Comparison of ENCODE assay signal across 14 cellular contexts in genomic region chr11:126483796-126484195, GRCh38.
DNase-seq lines count a peak whose midpoint lies in the region; ATAC-seq and TF ChIP-seq lines count a peak whose summit lies in the region.
"Had no signal": no experiment of that assay in that cellular context is flagged by ENCODE, and none has a peak within 500 bp of the region (broad histone marks: within the 10 kb centered on the region; RNA-seq: fewer than 3 reads in every experiment).

No MANE protein-coding gene starts in this region.

- POLR2A ChIA-PET in AG04450 (lab: Yijun Ruan, JAX) (interaction anchor here (1.0 kb wide), 1 partner anchor 166 kb away, joined by 3 read pairs; no protein-coding TSS in a partner anchor), HEK293 (lab: Yijun Ruan, JAX) (no interaction called here)

- H3K27me3 ChIP-seq in AG04450 (ENCODE audit: control insufficient read depth, insufficient read depth, low read length) (no peaks in the 10 kb centered on the region), BE2C (no peaks in the 10 kb centered on the region), left lung (no peaks in the 10 kb centered on the region)
- H3K27me3 ChIP-seq: SJCRH30 had no signal

- H3K36me3 ChIP-seq in HEK293 (ENCODE audit: control insufficient read depth in 2 of 2, insufficient read depth in 1 of 2, low read length in 2 of 2), result no peaks in the 10 kb centered on the region
- no peaks in the 10 kb centered on the region for H3K36me3 ChIP-seq in BE2C
- H3K36me3 ChIP-seq in left lung, result no peaks in the 10 kb centered on the region
- H3K36me3 ChIP-seq: SJCRH30 had no signal

- H3K9me3 ChIP-seq in AG04450 (ENCODE audit: control insufficient read depth, insufficient read depth, low read length) (peaks cover 4% of the 10 kb centered on the region), HEK293 (ENCODE audit: control insufficient read depth, insufficient read depth, low read depth, low read length) (no peaks in the 10 kb centered on the region), BE2C (no peaks in the 10 kb centered on the region), left lung (no peaks in the 10 kb centered on the region)
- H3K9me3 ChIP-seq: SJCRH30 had no signal

- H3K4me3 ChIP-seq in AG04450 (ENCODE audit: low read depth, low read length), result no peak overlapping the region
- no peak overlapping the region for H3K4me3 ChIP-seq in HEK293 (ENCODE audit: low read depth, low read length)
- no peak overlapping the region for H3K4me3 ChIP-seq in BE2C (ENCODE audit: low read depth, low read length)
- no peak overlapping the region for H3K4me3 ChIP-seq in left lung
- H3K4me3 ChIP-seq: SJCRH30 had no signal

- H3K4me1 ChIP-seq in HEK293 (ENCODE audit: control insufficient read depth, insufficient read depth, low read length) (no peaks in the 10 kb centered on the region), BE2C (peaks cover 20% of the 10 kb centered on the region), left lung (peaks cover 0 to 8% of the 10 kb centered on the region in 2 donors)

- ATAC-seq in GM21529 (IDR thresholded peaks at IDR 0.05; ENCODE audit: unreplicated experiment) (no peak), GM18907 (IDR thresholded peaks at IDR 0.05; ENCODE audit: unreplicated experiment) (no peak), left lung (no peak)

- CTCF ChIA-PET in AG04450 (lab: Charles Lee) (interaction anchor here (0.5 to 2.8 kb wide), 3 partner anchors 43 to 173 kb away, joined by 4 to 15 read pairs (median 6); no protein-coding TSS in a partner anchor), HEK293 (lab: Yijun Ruan, JAX) (interaction anchor here (1.0 to 1.6 kb wide), 3 partner anchors 43 to 506 kb away, joined by 3 to 6 read pairs (median 5); no protein-coding TSS in a partner anchor)

- H3K27ac ChIP-seq in AG04450 (ENCODE audit: low read depth, low read length) (peak overlapping the region; percentile 82), HEK293 (ENCODE audit: extremely low read depth, low read depth, low read length) (no peak overlapping the region), left lung (no peak overlapping the region)
- H3K27ac ChIP-seq: SJCRH30 had no signal

- intact Hi-C loops in posterior vena cava (cut with DNase I) (no loop called here), left lung (cut with DNase I) (loop anchor here in 1 of 2 donors (5.0 kb wide), 1 partner anchor 171 kb away; no protein-coding TSS in a partner anchor)

- DNase-seq in AG04450 (ENCODE audit: low read depth, low spot score), result no peak
- peak; percentile 51 for DNase-seq in astrocyte of the hippocampus (ENCODE audit: low read depth, low spot score)
- peak; percentile 41 for DNase-seq in posterior vena cava (ENCODE audit: low spot score)
- no peak for DNase-seq in BE2C
- DNase-seq in left lung, result no peak
- DNase-seq: ACHN; CD4-positive, alpha-beta memory T cell; NCI-H187 treated with DMSO at 0.1 percent for 48 hours; NCI-H2171; NCI-H774 had no signal

- TF ChIP-seq CTCF in AG04450 (IDR thresholded peaks at IDR 0.05; ENCODE audit: low read depth, low read length) (no peak), HEK293 (tag by site-specific recombination; IDR thresholded peaks at IDR 0.05) (no peak), BE2C (IDR thresholded peaks at IDR 0.05; ENCODE audit: low read depth, low read length) (no peak), left lung (IDR thresholded peaks at IDR 0.05) (no peak)

TF ChIP-seq in HEK293, 187 proteins besides CTCF, POLR2A, EP300 and RAD21:
- TF ChIP-seq SCRT2 (tag by site-specific recombination; IDR thresholded peaks at IDR 0.05), result peak; percentile 40; the same call in 1 of the 2 replicates
- TF ChIP-seq, protein P1, sequence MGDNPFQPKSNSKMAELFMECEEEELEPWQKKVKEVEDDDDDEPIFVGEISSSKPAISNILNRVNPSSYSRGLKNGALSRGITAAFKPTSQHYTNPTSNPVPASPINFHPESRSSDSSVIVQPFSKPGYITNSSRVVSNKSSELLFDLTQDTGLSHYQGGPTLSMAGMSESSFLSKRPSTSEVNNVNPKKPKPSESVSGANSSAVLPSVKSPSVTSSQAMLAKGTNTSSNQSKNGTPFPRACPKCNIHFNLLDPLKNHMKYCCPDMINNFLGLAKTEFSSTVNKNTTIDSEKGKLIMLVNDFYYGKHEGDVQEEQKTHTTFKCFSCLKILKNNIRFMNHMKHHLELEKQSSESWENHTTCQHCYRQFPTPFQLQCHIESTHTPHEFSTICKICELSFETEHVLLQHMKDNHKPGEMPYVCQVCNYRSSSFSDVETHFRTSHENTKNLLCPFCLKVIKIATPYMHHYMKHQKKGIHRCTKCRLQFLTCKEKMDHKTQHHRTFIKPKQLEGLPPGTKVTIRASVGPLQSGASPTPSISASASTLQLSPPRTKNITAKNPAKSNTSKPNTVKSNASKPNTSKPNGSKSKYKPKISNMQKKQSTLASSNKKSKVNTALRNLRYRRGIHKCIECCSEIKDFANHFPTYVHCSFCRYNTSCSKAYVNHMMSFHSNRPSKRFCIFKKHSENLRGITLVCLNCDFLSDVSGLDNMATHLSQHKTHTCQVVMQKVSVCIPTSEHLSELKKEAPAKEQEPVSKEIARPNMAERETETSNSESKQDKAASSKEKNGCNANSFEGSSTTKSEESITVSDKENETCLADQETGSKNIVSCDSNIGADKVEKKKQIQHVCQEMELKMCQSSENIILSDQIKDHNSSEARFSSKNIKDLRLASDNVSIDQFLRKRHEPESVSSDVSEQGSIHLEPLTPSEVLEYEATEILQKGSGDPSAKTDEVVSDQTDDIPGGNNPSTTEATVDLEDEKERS (tag by site-specific recombination; IDR thresholded peaks at IDR 0.05), result no peak
- no peak for TF ChIP-seq ZNF433 (tag by site-specific recombination; IDR thresholded peaks at IDR 0.05; ENCODE audit: low read depth)
- no peak for TF ChIP-seq KLF9 (tag by site-specific recombination; IDR thresholded peaks at IDR 0.05; ENCODE audit: low read depth)
- no peak for TF ChIP-seq ZNF473 (tag by site-specific recombination; IDR thresholded peaks at IDR 0.05)
- no peak for TF ChIP-seq PRDM1 (tag by site-specific recombination; IDR thresholded peaks at IDR 0.05)
- no peak for TF ChIP-seq ZNF366 (tag by site-specific recombination; conservative IDR thresholded peaks at IDR 0.05)
- TF ChIP-seq, protein P2, sequence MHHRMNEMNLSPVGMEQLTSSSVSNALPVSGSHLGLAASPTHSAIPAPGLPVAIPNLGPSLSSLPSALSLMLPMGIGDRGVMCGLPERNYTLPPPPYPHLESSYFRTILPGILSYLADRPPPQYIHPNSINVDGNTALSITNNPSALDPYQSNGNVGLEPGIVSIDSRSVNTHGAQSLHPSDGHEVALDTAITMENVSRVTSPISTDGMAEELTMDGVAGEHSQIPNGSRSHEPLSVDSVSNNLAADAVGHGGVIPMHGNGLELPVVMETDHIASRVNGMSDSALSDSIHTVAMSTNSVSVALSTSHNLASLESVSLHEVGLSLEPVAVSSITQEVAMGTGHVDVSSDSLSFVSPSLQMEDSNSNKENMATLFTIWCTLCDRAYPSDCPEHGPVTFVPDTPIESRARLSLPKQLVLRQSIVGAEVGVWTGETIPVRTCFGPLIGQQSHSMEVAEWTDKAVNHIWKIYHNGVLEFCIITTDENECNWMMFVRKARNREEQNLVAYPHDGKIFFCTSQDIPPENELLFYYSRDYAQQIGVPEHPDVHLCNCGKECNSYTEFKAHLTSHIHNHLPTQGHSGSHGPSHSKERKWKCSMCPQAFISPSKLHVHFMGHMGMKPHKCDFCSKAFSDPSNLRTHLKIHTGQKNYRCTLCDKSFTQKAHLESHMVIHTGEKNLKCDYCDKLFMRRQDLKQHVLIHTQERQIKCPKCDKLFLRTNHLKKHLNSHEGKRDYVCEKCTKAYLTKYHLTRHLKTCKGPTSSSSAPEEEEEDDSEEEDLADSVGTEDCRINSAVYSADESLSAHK (tag by site-specific recombination; IDR thresholded peaks at IDR 0.05), result no peak
- no peak for TF ChIP-seq ZSCAN5A (tag by site-specific recombination; IDR thresholded peaks at IDR 0.05)

Comparison
In these comparisons a context has a peak if more than half of its experiments do, and no peak if none do; other contexts are left out.
1. DNase-seq: peak in astrocyte of the hippocampus (single experiment) and posterior vena cava (single experiment); none in AG04450 (single experiment), BE2C (single experiment) and left lung (0 of 2).